1 cellular context compared by ENCODE assay signal in genomic region chr17:50506298-50506697, GRCh38.
TF ChIP-seq lines count a peak whose summit lies in the region.

No MANE protein-coding gene starts in this region.

TF ChIP-seq in K562, 482 proteins besides CTCF, POLR2A, EP300 and RAD21:
- no peak for TF ChIP-seq HDAC2 (IDR thresholded peaks at IDR 0.05)
- TF ChIP-seq MAX (CRISPR knock-in tag; IDR thresholded peaks at IDR 0.05): no peak
- no peak for TF ChIP-seq HMG20B (CRISPR knock-in tag; IDR thresholded peaks at IDR 0.05)
- no peak for TF ChIP-seq SREBF1 (IDR thresholded peaks at IDR 0.05; ENCODE audit: borderline replicate concordance, low read depth, low read length)
- peak; percentile 4 for TF ChIP-seq RBM25 (IDR thresholded peaks at IDR 0.05; ENCODE audit: low read depth, low read length, severe bottlenecking)
- TF ChIP-seq ZNF311 (CRISPR knock-in tag; IDR thresholded peaks at IDR 0.05): no peak
